24 cellular contexts compared by ENCODE assay signal in the genomic region with DNA sequence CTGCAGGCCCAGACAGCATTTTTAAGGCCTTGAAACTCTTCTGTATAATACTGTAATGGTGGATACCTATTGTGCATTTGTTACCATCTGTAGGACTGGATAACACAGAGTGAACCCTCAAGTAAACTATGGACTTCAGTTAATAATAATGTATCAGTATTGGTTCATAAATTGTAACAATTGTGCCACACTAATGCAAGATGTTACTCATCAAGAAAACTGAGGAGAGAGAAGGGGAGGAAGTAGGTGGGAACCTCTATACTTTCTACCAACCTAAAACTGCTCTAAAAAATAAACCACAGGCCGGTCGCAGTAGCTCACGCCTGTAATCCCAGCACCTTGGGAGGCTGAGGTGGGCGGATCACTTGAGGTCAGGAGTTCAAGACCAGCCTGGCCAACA. TPM values are rescaled to one million over a fixed set of nuclear protein-coding genes. Genes with fewer than 3 reads are reported as not detected.
DNase-seq lines count a peak whose midpoint lies in the region; ATAC-seq and TF ChIP-seq lines count a peak whose summit lies in the region.
"Had no signal": no experiment of that assay in that cellular context is flagged by ENCODE, and none has a peak within 500 bp of the region (broad histone marks: within the 10 kb centered on the region; RNA-seq: fewer than 3 reads in every experiment).

No MANE protein-coding gene starts in this region.

- H3K27ac ChIP-seq in BLaER1 treated with 17β-estradiol and CSF1 and Interleukin-3, amounts not matched to agents 10 nM and 100 nM = peak overlapping the region in 10 of 11 experiments; percentile 13 to 92 (median 76); a peak in 18 of 22 replicates
- no peak overlapping the region for H3K27ac ChIP-seq in SJCRH30
- H3K27ac ChIP-seq: KMS-11, upper lobe of right lung had no signal

- H3K27me3 Mint-ChIP-seq in activated CD4-positive, alpha-beta T cell treated with anti-CD3 and anti-CD28 coated beads for 36 hours = no peaks in the 10 kb centered on the region
- no peaks in the 10 kb centered on the region for H3K27me3 Mint-ChIP-seq in effector memory CD8-positive, alpha-beta T cell
- peaks cover 6% of the 10 kb centered on the region for H3K27me3 Mint-ChIP-seq in nephron progenitor cell (ENCODE audit: low read depth, poor library complexity)
- H3K27me3 Mint-ChIP-seq: activated naive CD8-positive, alpha-beta T cell treated with anti-CD3 and anti-CD28 coated beads for 36 hours; B cell had no signal

- H3K9me3 ChIP-seq in BLaER1 treated with 17β-estradiol and CSF1 and Interleukin-3, amounts not matched to agents 10 nM and 100 nM (replicated peaks in 1 of 11) = peaks cover 0 to 19% (median 12%) of the 10 kb centered on the region in 11 experiments; a peak in 15 of 22 replicates
- no peaks in the 10 kb centered on the region for H3K9me3 ChIP-seq in SJCRH30 (replicated peaks)
- H3K9me3 ChIP-seq: upper lobe of right lung had no signal

- H3K36me3 Mint-ChIP-seq in activated CD4-positive, alpha-beta T cell treated with anti-CD3 and anti-CD28 coated beads for 36 hours (ENCODE audit: low read depth) = peaks cover 36% of the 10 kb centered on the region
- peaks cover 36% of the 10 kb centered on the region for H3K36me3 Mint-ChIP-seq in effector memory CD8-positive, alpha-beta T cell (ENCODE audit: insufficient read depth)
- no peaks in the 10 kb centered on the region for H3K36me3 Mint-ChIP-seq in nephron progenitor cell (ENCODE audit: low read depth)

- no peak overlapping the region for H3K4me3 ChIP-seq in BLaER1 treated with 17β-estradiol and CSF1 and Interleukin-3, amounts not matched to agents 10 nM and 100 nM
- no peak overlapping the region for H3K4me3 ChIP-seq in SJCRH30
- H3K4me3 ChIP-seq: upper lobe of right lung had no signal

- POLR2A ChIA-PET in activated CD4-positive, alpha-beta T cell treated with anti-CD3 and anti-CD28 coated beads for 36 hours (lab: Charles Lee) = no interaction called here

- TF ChIP-seq CTCF in nephron progenitor cell (IDR thresholded peaks at IDR 0.05) = no peak

- CTCF ChIA-PET in activated CD4-positive, alpha-beta T cell treated with anti-CD3 and anti-CD28 coated beads for 36 hours (lab: Charles Lee) = interaction anchor here (0.7 to 1.8 kb wide), 3 partner anchors 9 to 27 kb away, joined by 4 to 5 read pairs (median 5); no protein-coding TSS in a partner anchor

- H3K27ac Mint-ChIP-seq in activated CD4-positive, alpha-beta T cell treated with anti-CD3 and anti-CD28 coated beads for 36 hours = peak overlapping the region; percentile 37
- peak overlapping the region; percentile 74 to 75 for H3K27ac Mint-ChIP-seq in effector memory CD8-positive, alpha-beta T cell
- no peak overlapping the region for H3K27ac Mint-ChIP-seq in nephron progenitor cell

- H3K27me3 ChIP-seq in BLaER1 treated with 17β-estradiol and CSF1 and Interleukin-3, amounts not matched to agents 10 nM and 100 nM = no peaks in the 10 kb centered on the region
- no peaks in the 10 kb centered on the region for H3K27me3 ChIP-seq in SJCRH30
- H3K27me3 ChIP-seq: upper lobe of right lung had no signal

- peaks cover 8 to 59% (median 37%) of the 10 kb centered on the region in 11 experiments; a peak in 19 of 22 replicates for H3K36me3 ChIP-seq in BLaER1 treated with 17β-estradiol and CSF1 and Interleukin-3, amounts not matched to agents 10 nM and 100 nM
- no peaks in the 10 kb centered on the region for H3K36me3 ChIP-seq in SJCRH30
- H3K36me3 ChIP-seq: WERI-Rb-1 had no signal

- H3K4me2 ChIP-seq in BLaER1 treated with 17β-estradiol and CSF1 and Interleukin-3, amounts not matched to agents 10 nM and 100 nM = peak overlapping the region; percentile 41 to 100 (median 90); a peak in 21 of 22 replicates
- H3K4me2 ChIP-seq: KMS-11 had no signal

- peak overlapping the region in 9 of 11 experiments; percentile 7 to 83 (median 63); a peak in 14 of 22 replicates for H3K9ac ChIP-seq in BLaER1 treated with 17β-estradiol and CSF1 and Interleukin-3, amounts not matched to agents 10 nM and 100 nM
- H3K9ac ChIP-seq: KMS-11 had no signal

- H3K4me3 Mint-ChIP-seq in activated CD4-positive, alpha-beta T cell treated with anti-CD3 and anti-CD28 coated beads for 36 hours = no peak overlapping the region
- peak overlapping the region in 1 of 2 donors; percentile 6 for H3K4me3 Mint-ChIP-seq in effector memory CD8-positive, alpha-beta T cell
- H3K4me3 Mint-ChIP-seq in nephron progenitor cell = no peak overlapping the region
- H3K4me3 Mint-ChIP-seq: activated naive CD8-positive, alpha-beta T cell treated with anti-CD3 and anti-CD28 coated beads for 36 hours; B cell had no signal

- H3K4me1 ChIP-seq in BLaER1 treated with 17β-estradiol and CSF1 and Interleukin-3, amounts not matched to agents 10 nM and 100 nM = peaks cover 65 to 99% (median 84%) of the 10 kb centered on the region in 10 experiments
- peaks cover 11% of the 10 kb centered on the region for H3K4me1 ChIP-seq in SJCRH30
- H3K4me1 ChIP-seq: upper lobe of right lung had no signal

- peaks cover 26% of the 10 kb centered on the region for H3K4me1 Mint-ChIP-seq in activated CD4-positive, alpha-beta T cell treated with anti-CD3 and anti-CD28 coated beads for 36 hours
- H3K4me1 Mint-ChIP-seq in effector memory CD8-positive, alpha-beta T cell (ENCODE audit: low read depth in 2 of 2) = peaks cover 23 to 26% of the 10 kb centered on the region in 2 donors
- peaks cover 11% of the 10 kb centered on the region for H3K4me1 Mint-ChIP-seq in nephron progenitor cell

- no peaks in the 10 kb centered on the region for H3K9me3 Mint-ChIP-seq in activated CD4-positive, alpha-beta T cell treated with anti-CD3 and anti-CD28 coated beads for 36 hours (ENCODE audit: low read depth)
- H3K9me3 Mint-ChIP-seq in effector memory CD8-positive, alpha-beta T cell = no peaks in the 10 kb centered on the region
- H3K9me3 Mint-ChIP-seq in nephron progenitor cell = no peaks in the 10 kb centered on the region
- H3K9me3 Mint-ChIP-seq: activated naive CD8-positive, alpha-beta T cell treated with anti-CD3 and anti-CD28 coated beads for 36 hours had no signal

- DNase-seq in activated CD4-positive, alpha-beta T cell treated with anti-CD3 and anti-CD28 coated beads for 36 hours = no peak
- DNase-seq in activated CD4-positive, alpha-beta T cell treated with anti-CD3 and anti-CD28 coated beads for 1 hour = no peak
- DNase-seq in NOMO-1 treated with dmso at 0.1 percent for 144 hours (lab: John Stamatoyannopoulos, UW; ENCODE audit: unreplicated experiment) = peak; percentile 27
- DNase-seq in effector memory CD8-positive, alpha-beta T cell = no peak
- no peak for DNase-seq in NCI-H524 (lab: John Stamatoyannopoulos, UW)
- DNase-seq in SJCRH30 = no peak
- no peak for DNase-seq in nephron progenitor cell
- DNase-seq: activated CD4-positive, alpha-beta T cell treated with anti-CD3 and anti-CD28 coated beads, Interleukin-2, amount 50 U/mL, for 4 hours; activated naive CD8-positive, alpha-beta T cell treated with anti-CD3 and anti-CD28 coated beads for 36 hours; activated T-cell treated with anti-CD3 and anti-CD28 coated beads, Interleukin-2, amount 50 U/mL, for 1 hour; central memory CD4-positive, alpha-beta T cell; GOT3; NCI-H1048; NCI-H187; NCI-H2171 treated with DMSO at 0.1 percent for 48 hours; NCI-H524 treated with DMSO at 0.1 percent for 48 hours; RPMI8226; T-helper 9 cell; upper lobe of right lung; WERI-Rb-1 had no signal

- peaks cover 0 to 14% (median 0%) of the 10 kb centered on the region in 11 experiments; a peak in 2 of 22 replicates for H4K20me1 ChIP-seq in BLaER1 treated with 17β-estradiol and CSF1 and Interleukin-3, amounts not matched to agents 10 nM and 100 nM

- peak; percentile 82 for ATAC-seq in activated CD4-positive, alpha-beta T cell treated with anti-CD3 and anti-CD28 coated beads for 36 hours
- peak; percentile 58 for ATAC-seq in effector memory CD8-positive, alpha-beta T cell (replicated peaks)
- ATAC-seq: SK-N-SH treated with all-trans-retinoic acid at 6 μM for 48 hours, upper lobe of right lung had no signal

- intact Hi-C loops in activated CD4-positive, alpha-beta T cell treated with anti-CD3 and anti-CD28 coated beads for 36 hours (cut with DNase I, micrococcal nuclease) = no loop called here

RNA-seq across cellular contexts. Expression of a gene that starts 10.8 kb away (rescaled TPM):
- total RNA-seq in activated CD4-positive, alpha-beta T cell treated with anti-CD3 and anti-CD28 coated beads for 36 hours = 10 to 100 TPM; 63.0 to 65.1 TPM
- 0.08 and 0.23 TPM in 2 replicates for total RNA-seq in SJCRH30 (2014; rRNA removed; shearing (Covaris generic))

RNA-seq across cellular contexts. Expression of a gene that starts 55.5 kb away (rescaled TPM):
- total RNA-seq in activated CD4-positive, alpha-beta T cell treated with anti-CD3 and anti-CD28 coated beads for 36 hours = 10 to 100 TPM; 18.0 to 26.0 TPM
- 15.8 and 16.9 TPM in 2 replicates for total RNA-seq in SJCRH30 (2014; rRNA removed; shearing (Covaris generic))

Comparison
In these comparisons a context has a peak if more than half of its experiments do, and no peak if none do; other contexts are left out.
1. RNA of a gene that starts 10.8 kb away (total RNA-seq): 63.0 to 65.1 TPM in activated CD4-positive, alpha-beta T cell treated with anti-CD3 and anti-CD28 coated beads for 36 hours; 0.08 to 0.23 TPM in SJCRH30; every median in the first group is over 10 times any median in the second.